9 cellular contexts compared by ENCODE assay signal in the genomic region with DNA sequence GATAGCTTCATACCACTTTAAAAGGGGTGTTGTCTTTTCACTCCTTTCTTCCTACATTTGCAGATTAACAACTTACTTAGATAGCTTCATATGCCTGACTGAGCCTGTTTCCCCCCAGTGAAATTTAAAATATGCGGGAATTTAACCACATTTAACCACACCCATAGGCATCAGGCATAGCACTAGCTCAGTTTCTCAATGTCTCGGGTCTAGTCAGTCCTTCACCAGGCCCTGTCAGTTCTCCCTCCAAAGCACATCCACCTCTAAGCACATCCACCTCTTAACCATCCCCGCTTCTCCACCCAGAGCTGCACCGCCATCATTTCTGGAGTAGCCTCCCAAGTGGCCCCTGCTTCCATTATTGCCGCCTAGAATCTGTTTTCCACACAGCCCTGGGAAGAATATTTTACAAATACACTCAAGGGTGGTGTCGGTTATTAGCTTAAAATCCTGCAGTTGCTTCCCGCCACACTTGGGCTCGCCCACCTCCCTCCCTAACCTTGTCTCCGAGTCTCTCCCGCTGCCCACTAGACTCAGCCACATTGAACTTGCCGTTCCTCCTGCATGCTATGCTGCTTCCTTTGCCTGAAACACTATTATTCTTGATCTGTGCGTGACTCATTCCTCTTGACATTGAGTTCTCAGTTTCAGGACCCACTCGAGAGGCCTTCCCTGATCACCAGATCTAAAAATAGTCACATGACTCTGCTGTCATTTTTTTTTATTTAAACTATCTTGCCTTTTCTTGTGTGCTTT.
DNase-seq lines count a peak whose midpoint lies in the region; ATAC-seq, FAIRE-seq and TF ChIP-seq lines count a peak whose summit lies in the region.
"Had no signal": no experiment of that assay in that cellular context is flagged by ENCODE, and none has a peak within 500 bp of the region (broad histone marks: within the 10 kb centered on the region; RNA-seq: fewer than 3 reads in every experiment).

No MANE protein-coding gene starts in this region.

- POLR2A ChIA-PET in activated CD4-positive, alpha-beta T cell treated with anti-CD3 and anti-CD28 coated beads for 36 hours (lab: Charles Lee) = interaction anchor here (0.6 to 0.8 kb wide), 2 partner anchors 95 to 103 kb away, joined by 3 read pairs; no protein-coding TSS in a partner anchor
- POLR2A ChIA-PET in endothelial cell of umbilical vein (lab: Charles Lee) = interaction anchor here (0.7 to 1.1 kb wide), 3 partner anchors 35 to 57 kb away, joined by 3 to 4 read pairs (median 3); no protein-coding TSS in a partner anchor

- TF ChIP-seq CTCF in endothelial cell of umbilical vein (IDR thresholded peaks at IDR 0.05; ENCODE audit: extremely low read depth in 1 of 2, insufficient read depth in 1 of 2, low read depth in 1 of 2, low read length in 2 of 2) = no peak

- H2AFZ ChIP-seq in endothelial cell of umbilical vein (ENCODE audit: low read depth, low read length) = no peak overlapping the region

- no peak overlapping the region for H3K9ac ChIP-seq in endothelial cell of umbilical vein (replicated peaks; ENCODE audit: extremely low read depth, insufficient read depth, low read length)

- H3K27ac ChIP-seq in endothelial cell of umbilical vein (ENCODE audit: insufficient read depth, low read depth, low read length) = peak overlapping the region; percentile 13

- H3K79me2 ChIP-seq in endothelial cell of umbilical vein (ENCODE audit: control insufficient read depth, insufficient read depth, low read length) = peaks cover 6% of the 10 kb centered on the region

- peak; percentile 90 for FAIRE-seq in endothelial cell of umbilical vein (lab: Jason Lieb, UNC)

- peaks cover 10% of the 10 kb centered on the region for H3K4me1 ChIP-seq in endothelial cell of umbilical vein (ENCODE audit: control insufficient read depth, extremely low read depth, insufficient read depth, low read length)

- H3K4me3 ChIP-seq in endothelial cell of umbilical vein (replicated peaks in 1 of 3; ENCODE audit: insufficient read depth in 1 of 3, low read depth in 1 of 3, low read length in 3 of 3) = no peak overlapping the region

- TF ChIP-seq POLR2A in endothelial cell of umbilical vein (IDR thresholded peaks at IDR 0.05; ENCODE audit: low read depth, low read length) = no peak

- H3K27ac Mint-ChIP-seq in activated CD4-positive, alpha-beta T cell treated with anti-CD3 and anti-CD28 coated beads for 36 hours = peak overlapping the region; percentile 38

- H3K36me3 Mint-ChIP-seq in activated CD4-positive, alpha-beta T cell treated with anti-CD3 and anti-CD28 coated beads for 36 hours (ENCODE audit: low read depth) = no peaks in the 10 kb centered on the region

- peaks cover 9 to 16% of the 10 kb centered on the region in 2 experiments for H3K36me3 ChIP-seq in endothelial cell of umbilical vein (ENCODE audit: control insufficient read depth in 2 of 2, extremely low read depth in 1 of 2, insufficient read depth in 2 of 2, low read length in 2 of 2)

- H3K4me2 ChIP-seq in endothelial cell of umbilical vein (ENCODE audit: insufficient read depth, low read length) = no peak overlapping the region

- H3K9me1 ChIP-seq in endothelial cell of umbilical vein (replicated peaks; ENCODE audit: control insufficient read depth, extremely low read depth, insufficient read depth, low read length) = no peaks in the 10 kb centered on the region

- H4K20me1 ChIP-seq in endothelial cell of umbilical vein (replicated peaks; ENCODE audit: control insufficient read depth, extremely low read depth, insufficient read depth, low read length) = no peaks in the 10 kb centered on the region

- H3K9me3 Mint-ChIP-seq in activated CD4-positive, alpha-beta T cell treated with anti-CD3 and anti-CD28 coated beads for 36 hours (ENCODE audit: low read depth) = no peaks in the 10 kb centered on the region

- CTCF ChIA-PET in activated CD4-positive, alpha-beta T cell treated with anti-CD3 and anti-CD28 coated beads for 36 hours (lab: Charles Lee) = interaction anchor here (0.6 to 6.9 kb wide), 28 partner anchors 10 to 540 kb away, joined by 3 to 74 read pairs (median 4); no protein-coding TSS in a partner anchor
- CTCF ChIA-PET in endothelial cell of umbilical vein (lab: Charles Lee) = interaction anchor here (0.8 to 7.5 kb wide), 21 partner anchors 15 to 417 kb away, joined by 3 to 79 read pairs (median 4); no protein-coding TSS in a partner anchor

- H3K9me3 ChIP-seq in endothelial cell of umbilical vein (replicated peaks; ENCODE audit: control insufficient read depth, insufficient read depth, low read length) = no peaks in the 10 kb centered on the region

- peak; percentile 54 for DNase-seq in activated CD4-positive, alpha-beta T cell treated with anti-CD3 and anti-CD28 coated beads for 36 hours
- DNase-seq in activated CD4-positive, alpha-beta T cell treated with anti-CD3 and anti-CD28 coated beads, Interleukin-2, amount 50 U/mL, for 4 hours = no peak
- DNase-seq in NOMO-1 treated with DMSO at 0.1 percent for 48 hours (lab: John Stamatoyannopoulos, UW; ENCODE audit: unreplicated experiment) (peak; percentile 85), endothelial cell of umbilical vein (ENCODE audit: low read depth, low spot score) (peak; percentile 61), GOT3 (lab: John Stamatoyannopoulos, UW) (no peak)
- DNase-seq in stimulated activated CD4-positive, alpha-beta T cell treated with anti-CD3 and anti-CD28 coated beads, Interleukin-15, amount 100 ng/mL, for 48 hours (ENCODE audit: low read depth in 2 of 2) = peak; percentile 12 to 23
- DNase-seq: DND-41 had no signal

- dilution Hi-C loops in endothelial cell of umbilical vein (cut with MboI; ENCODE audit: extremely low pct_ligation_motif_present, low sequenced_read_pairs) = no loop called here

- intact Hi-C loops in activated CD4-positive, alpha-beta T cell treated with anti-CD3 and anti-CD28 coated beads for 36 hours (cut with DNase I, micrococcal nuclease) = loop anchor here (1.0 to 10.0 kb wide), 8 partner anchors 34 to 650 kb away; no protein-coding TSS in a partner anchor
- intact Hi-C loops in endothelial cell of umbilical vein (cut with micrococcal nuclease) = loop anchor here (1.0 to 5.0 kb wide), 5 partner anchors 34 to 313 kb away; no protein-coding TSS in a partner anchor

- peaks cover 15% of the 10 kb centered on the region for H3K4me1 Mint-ChIP-seq in activated CD4-positive, alpha-beta T cell treated with anti-CD3 and anti-CD28 coated beads for 36 hours

- H3K27me3 ChIP-seq in endothelial cell of umbilical vein (ENCODE audit: control insufficient read depth in 2 of 2, insufficient read depth in 2 of 2, low read length in 2 of 2) = no peaks in the 10 kb centered on the region

- H3K4me3 Mint-ChIP-seq in activated CD4-positive, alpha-beta T cell treated with anti-CD3 and anti-CD28 coated beads for 36 hours = peak overlapping the region; percentile 15

- peaks cover 2% of the 10 kb centered on the region for H3K27me3 Mint-ChIP-seq in activated CD4-positive, alpha-beta T cell treated with anti-CD3 and anti-CD28 coated beads for 36 hours

- BruUV-seq in endothelial cell of umbilical vein (replicated peaks; lab: Mats Ljungman, UMichigan) = no TSS peak

- ATAC-seq in activated CD4-positive, alpha-beta T cell treated with anti-CD3 and anti-CD28 coated beads for 36 hours = peak; percentile 95
- ATAC-seq in HG02759 (IDR thresholded peaks at IDR 0.05; ENCODE audit: unreplicated experiment) = peak; percentile 65
- no peak for ATAC-seq in esophagus mucosa

TF ChIP-seq in endothelial cell of umbilical vein, 7 proteins besides CTCF, POLR2A, EP300 and RAD21:
- TF ChIP-seq GATA2 (IDR thresholded peaks at IDR 0.05; ENCODE audit: insufficient read depth, insufficient read length, low read depth, low read length) (no peak), MYC (IDR thresholded peaks at IDR 0.05; ENCODE audit: low read depth, low read length) (no peak), MAX (IDR thresholded peaks at IDR 0.05; ENCODE audit: insufficient read depth, insufficient read length) (no peak), FOS (IDR thresholded peaks at IDR 0.05; ENCODE audit: borderline replicate concordance, insufficient read depth, low read length) (peak; percentile 71), JUN (IDR thresholded peaks at IDR 0.05; ENCODE audit: borderline replicate concordance, insufficient read depth, insufficient read length, low read depth) (peak; percentile 76), POLR2AphosphoS5 (IDR thresholded peaks at IDR 0.05; ENCODE audit: insufficient read depth, low read depth, low read length) (no peak)

Comparison
In these comparisons a context has a peak if more than half of its experiments do, and no peak if none do; other contexts are left out.
1. DNase-seq: peak in activated CD4-positive, alpha-beta T cell treated with anti-CD3 and anti-CD28 coated beads for 36 hours (single experiment), NOMO-1 treated with DMSO at 0.1 percent for 48 hours (single experiment), endothelial cell of umbilical vein (single experiment) and stimulated activated CD4-positive, alpha-beta T cell treated with anti-CD3 and anti-CD28 coated beads, Interleukin-15, amount 100 ng/mL, for 48 hours (2 of 2); none in activated CD4-positive, alpha-beta T cell treated with anti-CD3 and anti-CD28 coated beads, Interleukin-2, amount 50 U/mL, for 4 hours (0 of 2) and GOT3 (single experiment).